In genomic region chr22:34236527-34236926, GRCh38 we compare ENCODE assay signal across 29 cellular contexts.
DNase-seq lines count a peak whose midpoint lies in the region; ATAC-seq and TF ChIP-seq lines count a peak whose summit lies in the region.
"Had no signal": no experiment of that assay in that cellular context is flagged by ENCODE, and none has a peak within 500 bp of the region (broad histone marks: within the 10 kb centered on the region; RNA-seq: fewer than 3 reads in every experiment).

No MANE protein-coding gene starts in this region.

- H2AFZ ChIP-seq in mammary epithelial cell (ENCODE audit: low read depth, low read length) = no peak overlapping the region

- H3K4me3 Mint-ChIP-seq in MCF 10A (ENCODE audit: unreplicated experiment) (no peak overlapping the region), CD14-positive monocyte (no peak overlapping the region)
- H3K4me3 Mint-ChIP-seq: activated CD4-positive, alpha-beta T cell treated with anti-CD3 and anti-CD28 coated beads, Interleukin-2, amount 10 ng/mL, durations not matched to agents 24 days and 14 days; activated naive CD8-positive, alpha-beta T cell; naive thymus-derived CD8-positive, alpha-beta T cell; stimulated activated memory B cell treated with anti-CD40 and anti-IgM and Interleukin-4, amounts not matched to agents 10 μg/mL and 1 μg/mL and 100 μg/mL, for 72 hours had no signal

- ATAC-seq in esophagus mucosa = peak; percentile 39
- ATAC-seq: K562; naive thymus-derived CD8-positive, alpha-beta T cell; stimulated activated memory B cell treated with anti-CD40 and anti-IgM and Interleukin-4, amounts not matched to agents 10 μg/mL and 1 μg/mL and 100 μg/mL, for 72 hours had no signal

- H3K9me3 Mint-ChIP-seq in MCF 10A (ENCODE audit: unreplicated experiment) (peaks cover 56% of the 10 kb centered on the region), CD14-positive monocyte (peaks cover 6 to 28% (median 17%) of the 10 kb centered on the region in 7 donors)

- no peak overlapping the region for H3K9ac ChIP-seq in mammary epithelial cell (ENCODE audit: insufficient read depth, low read length)

- H3K27ac Mint-ChIP-seq in MCF 10A (ENCODE audit: low read depth, unreplicated experiment) = no peak overlapping the region
- no peak overlapping the region for H3K27ac Mint-ChIP-seq in CD14-positive monocyte
- H3K27ac Mint-ChIP-seq: activated CD4-positive, alpha-beta T cell treated with anti-CD3 and anti-CD28 coated beads, Interleukin-2, amount 10 ng/mL, durations not matched to agents 24 days and 14 days; activated naive CD8-positive, alpha-beta T cell; naive thymus-derived CD8-positive, alpha-beta T cell; progenitor cell of endocrine pancreas; stimulated activated memory B cell treated with anti-CD40 and anti-IgM and Interleukin-4, amounts not matched to agents 10 μg/mL and 1 μg/mL and 100 μg/mL, for 72 hours had no signal

- WGBS in mammary epithelial cell (ENCODE audit: low coverage, missing lambda C conversion rate) = 39% methylated on average over 3 of the region's 3 CpGs

- BruUV-seq in mammary epithelial cell (replicated peaks; lab: Mats Ljungman, UMichigan) = no TSS peak
- no TSS peak for BruUV-seq in MCF 10A (replicated peaks; lab: Mats Ljungman, UMichigan)

- H3K4me1 Mint-ChIP-seq in MCF 10A (ENCODE audit: insufficient read depth, unreplicated experiment) = no peaks in the 10 kb centered on the region
- H3K4me1 Mint-ChIP-seq in CD14-positive monocyte = no peaks in the 10 kb centered on the region
- H3K4me1 Mint-ChIP-seq: activated CD4-positive, alpha-beta T cell treated with anti-CD3 and anti-CD28 coated beads, Interleukin-2, amount 10 ng/mL, durations not matched to agents 24 days and 14 days; naive thymus-derived CD8-positive, alpha-beta T cell; stimulated activated memory B cell treated with anti-CD40 and anti-IgM and Interleukin-4, amounts not matched to agents 10 μg/mL and 1 μg/mL and 100 μg/mL, for 72 hours had no signal

- no peaks in the 10 kb centered on the region for H3K27me3 ChIP-seq in mammary epithelial cell (ENCODE audit: insufficient read depth, low read length)
- H3K27me3 ChIP-seq: colonic mucosa, SJSA1 had no signal

- no peaks in the 10 kb centered on the region for H3K27me3 Mint-ChIP-seq in MCF 10A (ENCODE audit: insufficient read depth, unreplicated experiment)
- H3K27me3 Mint-ChIP-seq in CD14-positive monocyte (ENCODE audit: low read depth in 3 of 3) = peaks cover 0 to 1% (median 0%) of the 10 kb centered on the region in 3 donors
- H3K27me3 Mint-ChIP-seq: activated CD4-positive, alpha-beta T cell treated with anti-CD3 and anti-CD28 coated beads, Interleukin-2, amount 10 ng/mL, durations not matched to agents 24 days and 14 days; activated naive CD8-positive, alpha-beta T cell; stimulated activated memory B cell treated with anti-CD40 and anti-IgM and Interleukin-4, amounts not matched to agents 10 μg/mL and 1 μg/mL and 100 μg/mL, for 72 hours had no signal

- H3K36me3 Mint-ChIP-seq in MCF 10A (ENCODE audit: insufficient read depth, unreplicated experiment) = no peaks in the 10 kb centered on the region
- H3K36me3 Mint-ChIP-seq in CD14-positive monocyte = no peaks in the 10 kb centered on the region
- H3K36me3 Mint-ChIP-seq: activated naive CD8-positive, alpha-beta T cell; naive thymus-derived CD8-positive, alpha-beta T cell; stimulated activated memory B cell treated with anti-CD40 and anti-IgM and Interleukin-4, amounts not matched to agents 10 μg/mL and 1 μg/mL and 100 μg/mL, for 72 hours had no signal

- in situ Hi-C loops in mammary epithelial cell (cut with MboI; ENCODE audit: low sequenced_read_pairs in 2 of 2) = no loop called here

- CTCF ChIA-PET in mammary epithelial cell (lab: Charles Lee; ENCODE audit: low non-redundant PET) (no interaction called here), MCF 10A (lab: Yijun Ruan, JAX) (no interaction called here)

- H3K27ac ChIP-seq in mammary epithelial cell (ENCODE audit: insufficient read depth, low read depth, low read length) = no peak overlapping the region
- H3K27ac ChIP-seq: 22Rv1, colonic mucosa, SJSA1 had no signal

- H3K9me3 ChIP-seq in mammary epithelial cell (replicated peaks; ENCODE audit: insufficient read depth, low read length) = peaks cover 21% of the 10 kb centered on the region
- H3K9me3 ChIP-seq: colonic mucosa, SJSA1 had no signal

- intact Hi-C loops in mammary epithelial cell (cut with micrococcal nuclease) (no loop called here), MCF 10A (cut with micrococcal nuclease) (no loop called here), CD14-positive monocyte (cut with micrococcal nuclease) (no loop called here)

- H3K4me3 ChIP-seq in mammary epithelial cell (replicated peaks in 1 of 3; ENCODE audit: insufficient read depth in 1 of 3, low read depth in 2 of 3, low read length in 3 of 3) = no peak overlapping the region
- H3K4me3 ChIP-seq: colonic mucosa, K562, SJSA1 had no signal

- dilution Hi-C loops in mammary epithelial cell (cut with HindIII; ENCODE audit: low sequenced_read_pairs) = no loop called here

- no peak for TF ChIP-seq CTCF in mammary epithelial cell (conservative IDR thresholded peaks at IDR 0.05 in 1 of 2, IDR thresholded peaks at IDR 0.05 in 1 of 2; ENCODE audit: extremely low read depth in 1 of 2, insufficient read depth in 1 of 2, low read depth in 1 of 2, low read length in 2 of 2)
- no peak for TF ChIP-seq CTCF in MCF 10A (IDR thresholded peaks at IDR 0.05; ENCODE audit: unreplicated experiment)
- no peak for TF ChIP-seq CTCF in CD14-positive monocyte (IDR thresholded peaks at IDR 0.05)

- H3K4me1 ChIP-seq in mammary epithelial cell (ENCODE audit: insufficient read depth, low read length) = no peaks in the 10 kb centered on the region
- H3K4me1 ChIP-seq: colonic mucosa, SJSA1 had no signal

- H3K4me2 ChIP-seq in mammary epithelial cell (ENCODE audit: insufficient read depth, low read depth, low read length) = no peak overlapping the region

- H3K36me3 ChIP-seq in mammary epithelial cell (ENCODE audit: insufficient read depth, low read length) = no peaks in the 10 kb centered on the region
- H3K36me3 ChIP-seq: colonic mucosa, SJSA1 had no signal

- H3K79me2 ChIP-seq in mammary epithelial cell (ENCODE audit: insufficient read depth, low read length) = no peaks in the 10 kb centered on the region

- peak; percentile 15 for DNase-seq in mammary epithelial cell
- no peak for DNase-seq in MCF 10A (ENCODE audit: unreplicated experiment)
- peak; percentile 24 for DNase-seq in kidney tubule cell (ENCODE audit: low spot score)
- no peak for DNase-seq in NCI-H2081 (lab: John Stamatoyannopoulos, UW)
- no peak for DNase-seq in CD14-positive monocyte (ENCODE audit: low spot score)
- DNase-seq in MV-4-11 (lab: John Stamatoyannopoulos, UW) = no peak
- no peak for DNase-seq in NCI-H82 (lab: John Stamatoyannopoulos, UW)
- DNase-seq: activated CD4-positive, alpha-beta T cell treated with anti-CD3 and anti-CD28 coated beads, Interleukin-2, amount 10 ng/mL, durations not matched to agents 24 days and 14 days; activated CD8-positive, alpha-beta memory T cell treated with anti-CD3 and anti-CD28 coated beads for 24 hours; activated T-cell treated with anti-CD3 and anti-CD28 coated beads for 4 hours; aorta; colonic mucosa; DND-41; effector CD4-positive, alpha-beta T cell; naive thymus-derived CD8-positive, alpha-beta T cell; NCI-H1417 treated with DMSO at 0.1 percent for 48 hours; NCI-H226; NCI-H526 treated with DMSO at 0.1 percent for 48 hours; stimulated activated CD4-positive, alpha-beta T cell treated with anti-CD3 and anti-CD28 coated beads, Interleukin-15, amount 100 ng/mL, for 24 hours; substantia nigra; T-helper 9 cell; trophoblast cell had no signal

- POLR2A ChIA-PET in MCF 10A (lab: Yijun Ruan, JAX) = no interaction called here

- no peaks in the 10 kb centered on the region for H4K20me1 ChIP-seq in mammary epithelial cell (ENCODE audit: insufficient read depth, low read length)

Comparison
In these comparisons a context has a peak if more than half of its experiments do, and no peak if none do; other contexts are left out.
1. DNase-seq: peak in mammary epithelial cell (single experiment) and kidney tubule cell (single experiment); none in MCF 10A (single experiment), NCI-H2081 (0 of 2), CD14-positive monocyte (single experiment), MV-4-11 (single experiment) and NCI-H82 (single experiment).